ENCODE assay signal across 10 cellular contexts in genomic region chr2:45962522-45962921, GRCh38.
A peak's percentile ranks its signal among the peaks of the same experiment; 100 is the strongest.
DNase-seq lines count a peak whose midpoint lies in the region; ATAC-seq and TF ChIP-seq lines count a peak whose summit lies in the region.
"Had no signal": no experiment of that assay in that cellular context is flagged by ENCODE, and none has a peak within 500 bp of the region (broad histone marks: within the 10 kb centered on the region; RNA-seq: fewer than 3 reads in every experiment).

No MANE protein-coding gene starts in this region.

- peak overlapping the region; percentile 38 to 81 (median 62) for H3K27ac ChIP-seq in esophagus muscularis mucosa (replicated peaks in 1 of 4)

- H3K4me1 ChIP-seq in esophagus muscularis mucosa: peaks cover 34 to 71% (median 65%) of the 10 kb centered on the region in 4 donors

- TF ChIP-seq CTCF in esophagus muscularis mucosa (IDR thresholded peaks at IDR 0.05) (no peak), GM13976 (IDR thresholded peaks at IDR 0.05; ENCODE audit: borderline replicate concordance, control extremely low read depth, extremely low read depth, insufficient read depth, missing control alignments) (no peak)

- DNase-seq in AG08395 (ENCODE audit: low spot score) (peak; percentile 81), NCI-H1694 treated with DMSO at 0.1 percent for 48 hours (lab: John Stamatoyannopoulos, UW) (peak; percentile 61), esophagus muscularis mucosa (ENCODE audit: extremely low spot score) (no peak), mucosa of gallbladder (ENCODE audit: low spot score) (peak; percentile 56), SKM-1 treated with dmso at 0.1 percent for 144 hours (lab: John Stamatoyannopoulos, UW; ENCODE audit: unreplicated experiment) (no peak), SHP77 treated with DMSO at 0.1 percent for 48 hours (lab: John Stamatoyannopoulos, UW) (no peak), GM13976 (ENCODE audit: low spot score) (no peak)
- DNase-seq: activated CD8-positive, alpha-beta memory T cell treated with anti-CD3 and anti-CD28 coated beads, Interleukin-2, amount 10 ng/mL, durations not matched to agents 7 days and 5 days; NCI-H187 treated with DMSO at 0.1 percent for 48 hours had no signal

- TF ChIP-seq POLR2A in esophagus muscularis mucosa (IDR thresholded peaks at IDR 0.05; ENCODE audit: low read depth): no peak

- no peak for TF ChIP-seq EP300 in esophagus muscularis mucosa (IDR thresholded peaks at IDR 0.05)

- in situ Hi-C loops in GM13976 (cut with MboI; ENCODE audit: low sequenced_read_pairs, unreplicated experiment): no loop called here

- no peaks in the 10 kb centered on the region for H3K9me3 ChIP-seq in esophagus muscularis mucosa

- H3K4me3 ChIP-seq in esophagus muscularis mucosa: no peak overlapping the region

- no peaks in the 10 kb centered on the region for H3K27me3 ChIP-seq in esophagus muscularis mucosa

- 16% methylated on average over 5 of the region's 5 CpGs for WGBS in esophagus muscularis mucosa

- no peaks in the 10 kb centered on the region for H3K36me3 ChIP-seq in esophagus muscularis mucosa

- intact Hi-C loops in esophagus muscularis mucosa (cut with DNase I): no loop called here

- ATAC-seq in GM21737 (IDR thresholded peaks at IDR 0.05; ENCODE audit: unreplicated experiment): no peak
- ATAC-seq: activated CD8-positive, alpha-beta memory T cell treated with anti-CD3 and anti-CD28 coated beads, Interleukin-2, amount 10 ng/mL, durations not matched to agents 7 days and 5 days had no signal

Comparison
In these comparisons a context has a peak if more than half of its experiments do, and no peak if none do; other contexts are left out.
1. DNase-seq: peak in AG08395 (single experiment), NCI-H1694 treated with DMSO at 0.1 percent for 48 hours (single experiment) and mucosa of gallbladder (single experiment); none in esophagus muscularis mucosa (single experiment), SKM-1 treated with dmso at 0.1 percent for 144 hours (single experiment), SHP77 treated with DMSO at 0.1 percent for 48 hours (single experiment) and GM13976 (single experiment).